Comparison of ENCODE assay signal across 11 cellular contexts in the genomic region with DNA sequence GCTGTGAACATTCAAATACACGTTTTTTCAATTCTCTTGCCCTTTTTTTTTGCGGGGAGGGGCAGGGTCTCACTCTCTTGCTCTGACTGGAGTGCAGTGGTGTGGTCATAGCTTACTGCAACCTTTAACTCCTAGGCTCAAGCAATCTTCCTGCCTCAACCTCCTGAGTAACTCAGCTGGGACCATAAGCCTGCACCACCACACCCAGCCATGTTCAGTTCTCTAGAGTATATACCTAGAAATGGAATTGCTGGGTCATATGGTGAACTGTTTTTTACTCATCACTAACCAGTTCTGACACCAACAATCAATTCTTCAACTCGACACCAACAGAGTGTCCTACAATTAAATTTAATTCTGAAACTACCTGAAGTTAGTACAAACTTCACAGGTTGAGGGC.
DNase-seq lines count a peak whose midpoint lies in the region; ATAC-seq and TF ChIP-seq lines count a peak whose summit lies in the region.
"Had no signal": no experiment of that assay in that cellular context is flagged by ENCODE, and none has a peak within 500 bp of the region (broad histone marks: within the 10 kb centered on the region; RNA-seq: fewer than 3 reads in every experiment).

No MANE protein-coding gene starts in this region.

- peaks cover 48 to 98% (median 78%) of the 10 kb centered on the region in 11 experiments for H3K36me3 ChIP-seq in BLaER1 treated with 17β-estradiol and CSF1 and Interleukin-3, amounts not matched to agents 10 nM and 100 nM

- peak overlapping the region in 3 of 11 experiments; percentile 2 to 49 (median 15); a peak in 2 of 22 replicates for H3K9ac ChIP-seq in BLaER1 treated with 17β-estradiol and CSF1 and Interleukin-3, amounts not matched to agents 10 nM and 100 nM

- H3K4me3 Mint-ChIP-seq in activated B cell treated with CpG ODN at 0.5 μM for 24 hours (peak overlapping the region; percentile 49), natural killer cell (no peak overlapping the region)

- peak; percentile 38 for ATAC-seq in GM18520 (IDR thresholded peaks at IDR 0.05; ENCODE audit: unreplicated experiment)
- ATAC-seq in activated B cell treated with CpG ODN at 0.5 μM for 24 hours (ENCODE audit: low read depth) = no peak
- ATAC-seq in natural killer cell = no peak
- ATAC-seq: esophagus mucosa had no signal

- H3K4me3 ChIP-seq in BLaER1 treated with 17β-estradiol and CSF1 and Interleukin-3, amounts not matched to agents 10 nM and 100 nM = peak overlapping the region in 2 of 10 experiments; percentile 34 to 50; a peak in 6 of 20 replicates

- H3K27me3 ChIP-seq in BLaER1 treated with 17β-estradiol and CSF1 and Interleukin-3, amounts not matched to agents 10 nM and 100 nM = no peaks in the 10 kb centered on the region

- peaks cover 97 to 100% (median 100%) of the 10 kb centered on the region in 11 experiments for H4K20me1 ChIP-seq in BLaER1 treated with 17β-estradiol and CSF1 and Interleukin-3, amounts not matched to agents 10 nM and 100 nM

- DNase-seq in activated B cell treated with CpG ODN at 0.5 μM for 24 hours (no peak), natural killer cell (no peak), NCI-H526 treated with DMSO at 0.1 percent for 48 hours (lab: John Stamatoyannopoulos, UW) (no peak), HUDEP-2 (lab: John Stamatoyannopoulos, UW; ENCODE audit: unreplicated experiment in 76 of 76) (no peak), middle frontal gyrus (ENCODE audit: extremely low spot score, low spot score) (no peak), medulla oblongata (ENCODE audit: extremely low spot score) (no peak)
- DNase-seq: DMS153, NCI-H1436 treated with DMSO at 0.1 percent for 48 hours had no signal

- POLR2A ChIA-PET in activated B cell treated with CpG ODN at 0.5 μM for 24 hours (lab: Charles Lee) = no interaction called here

- H3K36me3 Mint-ChIP-seq in activated B cell treated with CpG ODN at 0.5 μM for 24 hours (ENCODE audit: low read depth) = peaks cover 54% of the 10 kb centered on the region
- no peaks in the 10 kb centered on the region for H3K36me3 Mint-ChIP-seq in natural killer cell

- no peaks in the 10 kb centered on the region for H3K9me3 ChIP-seq in BLaER1 treated with 17β-estradiol and CSF1 and Interleukin-3, amounts not matched to agents 10 nM and 100 nM (replicated peaks in 1 of 11)

- no peak for TF ChIP-seq CTCF in activated B cell treated with CpG ODN at 0.5 μM for 24 hours (IDR thresholded peaks at IDR 0.05)
- no peak for TF ChIP-seq CTCF in natural killer cell (IDR thresholded peaks at IDR 0.05)

- intact Hi-C loops in activated B cell treated with CpG ODN at 0.5 μM for 24 hours (cut with micrococcal nuclease) (no loop called here), natural killer cell (cut with micrococcal nuclease) (loop anchor here (5.0 kb wide), 1 partner anchor 1216 kb away; no protein-coding TSS in a partner anchor)

- H3K27ac ChIP-seq in BLaER1 treated with 17β-estradiol and CSF1 and Interleukin-3, amounts not matched to agents 10 nM and 100 nM = peak overlapping the region in 3 of 11 experiments; percentile 18 to 47 (median 38); a peak in 3 of 22 replicates

- peak overlapping the region; percentile 35 for H3K27ac Mint-ChIP-seq in activated B cell treated with CpG ODN at 0.5 μM for 24 hours
- H3K27ac Mint-ChIP-seq in natural killer cell = peak overlapping the region; percentile 72 to 75

- H3K9me3 Mint-ChIP-seq in activated B cell treated with CpG ODN at 0.5 μM for 24 hours (no peaks in the 10 kb centered on the region), natural killer cell (no peaks in the 10 kb centered on the region)

- peaks cover 71 to 93% (median 85%) of the 10 kb centered on the region in 10 experiments for H3K4me1 ChIP-seq in BLaER1 treated with 17β-estradiol and CSF1 and Interleukin-3, amounts not matched to agents 10 nM and 100 nM

- H3K27me3 Mint-ChIP-seq in activated B cell treated with CpG ODN at 0.5 μM for 24 hours (no peaks in the 10 kb centered on the region), natural killer cell (ENCODE audit: low read depth in 2 of 2) (no peaks in the 10 kb centered on the region)

- H3K4me2 ChIP-seq in BLaER1 treated with 17β-estradiol and CSF1 and Interleukin-3, amounts not matched to agents 10 nM and 100 nM = peak overlapping the region; percentile 62 to 88 (median 79)

- H3K4me1 Mint-ChIP-seq in activated B cell treated with CpG ODN at 0.5 μM for 24 hours (peaks cover 77% of the 10 kb centered on the region), natural killer cell (peaks cover 61 to 67% of the 10 kb centered on the region in 2 donors)

- CTCF ChIA-PET in activated B cell treated with CpG ODN at 0.5 μM for 24 hours (lab: Charles Lee) = interaction anchor here (0.7 to 2.0 kb wide), 2 partner anchors 40 to 99 kb away, joined by 3 to 7 read pairs; no protein-coding TSS in a partner anchor
